17 cellular contexts compared by ENCODE assay signal in genomic region chr4:15035152-15035551, GRCh38. TPM values are rescaled to one million over a fixed set of nuclear protein-coding genes. Genes with fewer than 3 reads are reported as not detected.
DNase-seq lines count a peak whose midpoint lies in the region; ATAC-seq and TF ChIP-seq lines count a peak whose summit lies in the region.
"Had no signal": no experiment of that assay in that cellular context is flagged by ENCODE, and none has a peak within 500 bp of the region (broad histone marks: within the 10 kb centered on the region; RNA-seq: fewer than 3 reads in every experiment).

No MANE protein-coding gene starts in this region.

- no peaks in the 10 kb centered on the region for H3K9me3 ChIP-seq in smooth muscle cell (replicated peaks; ENCODE audit: low read depth)
- no peaks in the 10 kb centered on the region for H3K9me3 ChIP-seq in colonic mucosa
- H3K9me3 ChIP-seq in MM.1S (replicated peaks; ENCODE audit: insufficient read depth, low read length): no peaks in the 10 kb centered on the region
- H3K9me3 ChIP-seq: adrenal gland; BLaER1 treated with 17β-estradiol and CSF1 and Interleukin-3, amounts not matched to agents 10 nM and 100 nM had no signal

- peak; percentile 96 to 99 for ATAC-seq in activated CD4-positive, CD25-positive, alpha-beta regulatory T cell treated with anti-CD3 and anti-CD28 coated beads, Interleukin-2, amount 50 U/mL, for 24 hours
- ATAC-seq in activated T-helper 17 cell treated with anti-CD3 and anti-CD28 coated beads, Interleukin-2, amount 50 U/mL, for 72 hours (replicated peaks): peak; percentile 99

- no peaks in the 10 kb centered on the region for H3K9me2 ChIP-seq in MM.1S (replicated peaks; ENCODE audit: insufficient read depth, low read length)

- H3K9ac ChIP-seq in smooth muscle cell (ENCODE audit: low read depth) (peak overlapping the region; percentile 66), colonic mucosa (ENCODE audit: low read depth in 2 of 2, low read length in 2 of 2) (no peak overlapping the region), MM.1S (ENCODE audit: low read length) (no peak overlapping the region)
- H3K9ac ChIP-seq: BLaER1 treated with 17β-estradiol and CSF1 and Interleukin-3, amounts not matched to agents 10 nM and 100 nM had no signal

- intact Hi-C loops in colonic mucosa (cut with DNase I): no loop called here

- H3K9me3 Mint-ChIP-seq in activated T-helper 17 cell treated with anti-CD3 and anti-CD28 coated beads, Interleukin-2, amount 50 U/mL, for 72 hours: no peaks in the 10 kb centered on the region
- H3K9me3 Mint-ChIP-seq: memory B cell had no signal

- peak overlapping the region; percentile 94 for H3K27ac ChIP-seq in smooth muscle cell (ENCODE audit: low read depth)
- no peak overlapping the region for H3K27ac ChIP-seq in colonic mucosa
- no peak overlapping the region for H3K27ac ChIP-seq in MM.1S (ENCODE audit: low read length)
- H3K27ac ChIP-seq: 22Rv1; BLaER1 treated with 17β-estradiol and CSF1 and Interleukin-3, amounts not matched to agents 10 nM and 100 nM had no signal

- no peak for DNase-seq in activated CD4-positive, CD25-positive, alpha-beta regulatory T cell treated with anti-CD3 and anti-CD28 coated beads, Interleukin-2, amount 50 U/mL, for 72 hours
- DNase-seq in fibroblast of mammary gland (ENCODE audit: low read depth) (peak; percentile 13), smooth muscle cell (lab: John Stamatoyannopoulos, UW; ENCODE audit: unreplicated experiment) (no peak), colonic mucosa (no peak), glomerular visceral epithelial cell (ENCODE audit: extremely low spot score) (no peak), MM.1S (no peak)
- DNase-seq: activated CD4-positive, CD25-positive, alpha-beta regulatory T cell; foreskin fibroblast; H9; NCI-H1048; stimulated activated naive CD4-positive, alpha-beta T cell treated with Interleukin-2 at 50 U/mL for 16 hours had no signal

- no peaks in the 10 kb centered on the region for H3K27me3 Mint-ChIP-seq in activated T-helper 17 cell treated with anti-CD3 and anti-CD28 coated beads, Interleukin-2, amount 50 U/mL, for 72 hours
- H3K27me3 Mint-ChIP-seq: memory B cell had no signal

- H3F3A ChIP-seq in smooth muscle cell (ENCODE audit: low read depth): peaks cover 9% of the 10 kb centered on the region
- no peaks in the 10 kb centered on the region for H3F3A ChIP-seq in MM.1S (ENCODE audit: insufficient read depth, low read length)

- H3K27ac Mint-ChIP-seq in activated T-helper 17 cell treated with anti-CD3 and anti-CD28 coated beads, Interleukin-2, amount 50 U/mL, for 72 hours: peak overlapping the region; percentile 42
- H3K27ac Mint-ChIP-seq: H9, memory B cell had no signal

- H3K4me3 Mint-ChIP-seq in activated T-helper 17 cell treated with anti-CD3 and anti-CD28 coated beads, Interleukin-2, amount 50 U/mL, for 72 hours: peak overlapping the region; percentile 24
- H3K4me3 Mint-ChIP-seq: H9, memory B cell had no signal

- H3K4me1 ChIP-seq in smooth muscle cell (ENCODE audit: low read depth) (peaks cover 16% of the 10 kb centered on the region), colonic mucosa (no peaks in the 10 kb centered on the region), MM.1S (ENCODE audit: low read length) (no peaks in the 10 kb centered on the region)

- H3K27me3 ChIP-seq in smooth muscle cell (ENCODE audit: low read depth) (no peaks in the 10 kb centered on the region), colonic mucosa (no peaks in the 10 kb centered on the region), MM.1S (replicated peaks; ENCODE audit: insufficient read depth, low read length) (no peaks in the 10 kb centered on the region)
- H3K27me3 ChIP-seq: adrenal gland; BLaER1 treated with 17β-estradiol and CSF1 and Interleukin-3, amounts not matched to agents 10 nM and 100 nM had no signal

- H3K4me3 ChIP-seq in fibroblast of mammary gland (ENCODE audit: control insufficient read depth, low read depth, low read length) (no peak overlapping the region), smooth muscle cell (no peak overlapping the region), colonic mucosa (no peak overlapping the region), MM.1S (ENCODE audit: low read length) (no peak overlapping the region)
- H3K4me3 ChIP-seq: adrenal gland; BLaER1 treated with 17β-estradiol and CSF1 and Interleukin-3, amounts not matched to agents 10 nM and 100 nM had no signal

- H3K36me3 Mint-ChIP-seq in activated T-helper 17 cell treated with anti-CD3 and anti-CD28 coated beads, Interleukin-2, amount 50 U/mL, for 72 hours (ENCODE audit: low read depth): peaks cover 42% of the 10 kb centered on the region

- H3K36me3 ChIP-seq in smooth muscle cell (ENCODE audit: low read depth) (no peaks in the 10 kb centered on the region), colonic mucosa (no peaks in the 10 kb centered on the region), MM.1S (replicated peaks; ENCODE audit: insufficient read depth, low read length) (peaks cover 5% of the 10 kb centered on the region; the same call in 1 of the 2 replicates)

- peak overlapping the region; percentile 69 for H3K4me2 ChIP-seq in smooth muscle cell
- no peak overlapping the region for H3K4me2 ChIP-seq in MM.1S (ENCODE audit: low read depth, low read length)
- H3K4me2 ChIP-seq: BLaER1 treated with 17β-estradiol and CSF1 and Interleukin-3, amounts not matched to agents 10 nM and 100 nM had no signal

- peaks cover 14% of the 10 kb centered on the region for H3K79me2 ChIP-seq in smooth muscle cell (ENCODE audit: low read depth)
- peaks cover 38% of the 10 kb centered on the region for H3K79me2 ChIP-seq in MM.1S (ENCODE audit: low read length)

- peaks cover 16% of the 10 kb centered on the region for H3K4me1 Mint-ChIP-seq in activated T-helper 17 cell treated with anti-CD3 and anti-CD28 coated beads, Interleukin-2, amount 50 U/mL, for 72 hours
- H3K4me1 Mint-ChIP-seq: H9 had no signal

- H2AFZ ChIP-seq in smooth muscle cell (ENCODE audit: low read depth) (no peak overlapping the region), MM.1S (ENCODE audit: low read length) (no peak overlapping the region)

- no peak for TF ChIP-seq CTCF in fibroblast of mammary gland (conservative IDR thresholded peaks at IDR 0.05; ENCODE audit: control insufficient read depth, insufficient read depth, low read depth, low read length)
- TF ChIP-seq CTCF in smooth muscle cell (IDR thresholded peaks at IDR 0.05; ENCODE audit: borderline replicate concordance, insufficient read depth, poor library complexity, severe bottlenecking): no peak
- TF ChIP-seq CTCF in colonic mucosa (IDR thresholded peaks at IDR 0.05): no peak
- TF ChIP-seq CTCF in MM.1S (IDR thresholded peaks at IDR 0.05; ENCODE audit: low read length): no peak

- H4K20me1 ChIP-seq in smooth muscle cell (ENCODE audit: low read depth) (peaks cover 31% of the 10 kb centered on the region), MM.1S (ENCODE audit: insufficient read depth, low read length) (no peaks in the 10 kb centered on the region)

RNA-seq across cellular contexts. Expression of gene CPEB2, which starts 32.9 kb away (rescaled TPM):
- total RNA-seq in activated T-helper 17 cell treated with anti-CD3 and anti-CD28 coated beads, Interleukin-2, amount 50 U/mL, for 72 hours: 10 to 100 TPM in 1 of 2 donors, 1 to 10 TPM in 1; 8.1 to 10.5 TPM
- 30.9 and 35.4 TPM in 2 replicates for total RNA-seq in smooth muscle cell
- polyA plus RNA-seq in smooth muscle cell: 5.8 and 7.6 TPM in 2 replicates
- 10 to 100 TPM; 12.0 to 30.8 TPM for total RNA-seq in colonic mucosa
